Comparison of ENCODE assay signal across 25 cellular contexts in genomic region chr1:148357037-148357436, GRCh38.
DNase-seq lines count a peak whose midpoint lies in the region; ATAC-seq, FAIRE-seq and TF ChIP-seq lines count a peak whose summit lies in the region.
"Had no signal": no experiment of that assay in that cellular context is flagged by ENCODE, and none has a peak within 500 bp of the region (broad histone marks: within the 10 kb centered on the region; RNA-seq: fewer than 3 reads in every experiment).

No MANE protein-coding gene starts in this region.

- H3K36me3 Mint-ChIP-seq in type B pancreatic cell, result peaks cover 11% of the 10 kb centered on the region
- H3K36me3 Mint-ChIP-seq in activated CD4-positive, alpha-beta T cell treated with anti-CD3 and anti-CD28 coated beads for 36 hours (ENCODE audit: low read depth), result no peaks in the 10 kb centered on the region
- H3K36me3 Mint-ChIP-seq: CD4-positive, CD25-positive, alpha-beta regulatory T cell; CD8-positive, alpha-beta T cell had no signal

- no peaks in the 10 kb centered on the region for H3K9me3 ChIP-seq in Karpas-422 (ENCODE audit: low read length)
- H3K9me3 ChIP-seq in small intestine (ENCODE audit: control insufficient read depth, low read depth), result no peaks in the 10 kb centered on the region
- H3K9me3 ChIP-seq: BLaER1, HAP-1 had no signal

- intact Hi-C loops in activated CD4-positive, alpha-beta T cell treated with anti-CD3 and anti-CD28 coated beads for 36 hours (cut with DNase I, micrococcal nuclease), result no loop called here

- CTCF ChIA-PET in activated CD4-positive, alpha-beta T cell treated with anti-CD3 and anti-CD28 coated beads for 36 hours (lab: Charles Lee), result interaction anchor here (1.5 kb wide), 1 partner anchor 27 kb away, joined by 4 read pairs; no protein-coding TSS in a partner anchor

- H3K36me3 ChIP-seq in Karpas-422 (ENCODE audit: insufficient read depth, low read length) (no peaks in the 10 kb centered on the region), small intestine (ENCODE audit: control insufficient read depth in 2 of 2, insufficient read depth in 2 of 2, low read length in 2 of 2) (no peaks in the 10 kb centered on the region)
- H3K36me3 ChIP-seq: BLaER1, HAP-1 had no signal

- DNase-seq in Karpas-422 (no peak), NCI-H526 treated with DMSO at 0.1 percent for 48 hours (lab: John Stamatoyannopoulos, UW) (peak; percentile 48), type B pancreatic cell (ENCODE audit: extremely low spot score, unreplicated experiment) (no peak), small intestine (no peak)
- no peak for DNase-seq in activated CD4-positive, alpha-beta T cell treated with anti-CD3 and anti-CD28 coated beads for 36 hours
- DNase-seq: CD4-positive, CD25-positive, alpha-beta regulatory T cell; CD8-positive, alpha-beta T cell; DMS 273 treated with DMSO at 0.1 percent for 48 hours; DMS79; EL; GDM1; GOT3; HFFc6 had no signal

- POLR2A ChIA-PET in activated CD4-positive, alpha-beta T cell treated with anti-CD3 and anti-CD28 coated beads for 36 hours (lab: Charles Lee), result interaction anchor here (2.0 kb wide), 1 partner anchor 23 kb away, joined by 10 read pairs; no protein-coding TSS in a partner anchor

- no peaks in the 10 kb centered on the region for H3K27me3 ChIP-seq in Karpas-422 (ENCODE audit: low read length)
- H3K27me3 ChIP-seq in small intestine (ENCODE audit: control insufficient read depth in 2 of 2, insufficient read depth in 2 of 2, low read length in 2 of 2), result peaks cover 0 to 14% of the 10 kb centered on the region in 2 donors
- H3K27me3 ChIP-seq: BLaER1 had no signal

- peak overlapping the region; percentile 73 for H3K27ac Mint-ChIP-seq in type B pancreatic cell
- H3K27ac Mint-ChIP-seq in activated CD4-positive, alpha-beta T cell treated with anti-CD3 and anti-CD28 coated beads for 36 hours, result no peak overlapping the region
- H3K27ac Mint-ChIP-seq: B cell; CD8-positive, alpha-beta T cell; HFFc6 had no signal

- H3K4me1 ChIP-seq in Karpas-422 (ENCODE audit: low read length) (peaks cover 13% of the 10 kb centered on the region), small intestine (ENCODE audit: control insufficient read depth in 2 of 2, insufficient read depth in 1 of 2, low read depth in 1 of 2, low read length in 1 of 2) (peaks cover 0 to 4% of the 10 kb centered on the region in 2 donors)
- H3K4me1 ChIP-seq: HAP-1 had no signal

- ATAC-seq in esophagus mucosa (peak; percentile 51), GM18867 (IDR thresholded peaks at IDR 0.05; ENCODE audit: unreplicated experiment) (no peak)
- ATAC-seq in activated CD4-positive, alpha-beta T cell treated with anti-CD3 and anti-CD28 coated beads for 36 hours, result no peak
- ATAC-seq: CD8-positive, alpha-beta T cell had no signal

- WGBS in small intestine, 3 donors, result 63 to 78% (median 65%) methylated on average over 1 of the region's 1 CpG

- H3K27ac ChIP-seq in Karpas-422 (ENCODE audit: low read length) (no peak overlapping the region), small intestine (ENCODE audit: low read depth in 1 of 2, low read length in 1 of 2) (no peak overlapping the region)
- H3K27ac ChIP-seq: 22Rv1, BLaER1, C4-2B had no signal

- no peaks in the 10 kb centered on the region for H3K79me2 ChIP-seq in Karpas-422 (ENCODE audit: low read length)

- H3K4me3 ChIP-seq in Karpas-422 (ENCODE audit: low read length) (no peak overlapping the region), small intestine (ENCODE audit: low read depth in 1 of 2, low read length in 2 of 2) (no peak overlapping the region)
- H3K4me3 ChIP-seq: BLaER1, HAP-1 had no signal

- H3K9me3 Mint-ChIP-seq in type B pancreatic cell, result no peaks in the 10 kb centered on the region
- no peaks in the 10 kb centered on the region for H3K9me3 Mint-ChIP-seq in activated CD4-positive, alpha-beta T cell treated with anti-CD3 and anti-CD28 coated beads for 36 hours (ENCODE audit: low read depth)
- H3K9me3 Mint-ChIP-seq: CD4-positive, CD25-positive, alpha-beta regulatory T cell; CD8-positive, alpha-beta T cell; HFFc6 had no signal

- no peak overlapping the region for H2AFZ ChIP-seq in Karpas-422 (ENCODE audit: low read length)

- no peak overlapping the region for H3K4me3 Mint-ChIP-seq in type B pancreatic cell
- no peak overlapping the region for H3K4me3 Mint-ChIP-seq in activated CD4-positive, alpha-beta T cell treated with anti-CD3 and anti-CD28 coated beads for 36 hours
- H3K4me3 Mint-ChIP-seq: B cell; CD4-positive, CD25-positive, alpha-beta regulatory T cell; CD8-positive, alpha-beta T cell; HFFc6 had no signal

- H3K4me1 Mint-ChIP-seq in type B pancreatic cell (ENCODE audit: unreplicated experiment), result peaks cover 10% of the 10 kb centered on the region
- peaks cover 13% of the 10 kb centered on the region for H3K4me1 Mint-ChIP-seq in activated CD4-positive, alpha-beta T cell treated with anti-CD3 and anti-CD28 coated beads for 36 hours

- TF ChIP-seq CTCF in type B pancreatic cell (conservative IDR thresholded peaks at IDR 0.05), result no peak

- H3K4me2 ChIP-seq in Karpas-422 (ENCODE audit: low read depth, low read length, poor library complexity, severe bottlenecking), result peak overlapping the region; percentile 4
- H3K4me2 ChIP-seq: BLaER1 had no signal

- no peaks in the 10 kb centered on the region for H4K20me1 ChIP-seq in Karpas-422 (ENCODE audit: insufficient read depth, low read depth, low read length)
- H4K20me1 ChIP-seq: BLaER1 had no signal

- FAIRE-seq in small intestine (lab: Jason Lieb, UNC), result no peak
- FAIRE-seq: A204.1, D721Med, GM12891, GM18507, H54 had no signal

- no peak overlapping the region for H3K9ac ChIP-seq in Karpas-422 (ENCODE audit: low read length)
- H3K9ac ChIP-seq: BLaER1 had no signal

- H3K27me3 Mint-ChIP-seq in type B pancreatic cell, result peaks cover 80% of the 10 kb centered on the region
- peaks cover 12% of the 10 kb centered on the region for H3K27me3 Mint-ChIP-seq in activated CD4-positive, alpha-beta T cell treated with anti-CD3 and anti-CD28 coated beads for 36 hours

- no peaks in the 10 kb centered on the region for H3K9me2 ChIP-seq in Karpas-422 (replicated peaks; ENCODE audit: insufficient read depth, low read length)
